ENCODE assay signal across 8 cellular contexts in genomic region chr6:26329763-26330511, GRCh38. TPM values are rescaled to one million over a fixed set of nuclear protein-coding genes. Genes with fewer than 3 reads are reported as not detected.
DNase-seq lines count a peak whose midpoint lies in the region; ATAC-seq and TF ChIP-seq lines count a peak whose summit lies in the region.

No MANE protein-coding gene starts in this region.

- no peak overlapping the region for H2AFZ ChIP-seq in Karpas-422 (ENCODE audit: low read length)

- H3K56ac ChIP-seq in mesendoderm (ENCODE audit: low read length), result no peak overlapping the region

- no peak for TF ChIP-seq CTCF in upper lobe of right lung (IDR thresholded peaks at IDR 0.05)

- H2BK120ac ChIP-seq in mesendoderm (ENCODE audit: low read depth, low read length), result no peak overlapping the region

- no peaks in the 10 kb centered on the region for H3K9me3 ChIP-seq in Karpas-422 (ENCODE audit: low read length)
- no peaks in the 10 kb centered on the region for H3K9me3 ChIP-seq in upper lobe of right lung

- H4K20me1 ChIP-seq in Karpas-422 (ENCODE audit: insufficient read depth, low read depth, low read length), result no peaks in the 10 kb centered on the region

- H2BK5ac ChIP-seq in mesendoderm (ENCODE audit: low read length), result no peak overlapping the region

- no peak overlapping the region for H3K18ac ChIP-seq in mesendoderm (ENCODE audit: low read length)

- H3K9me2 ChIP-seq in Karpas-422 (replicated peaks; ENCODE audit: insufficient read depth, low read length), result no peaks in the 10 kb centered on the region

- no peak overlapping the region for H4K5ac ChIP-seq in mesendoderm (ENCODE audit: low read length)

- H3K4ac ChIP-seq in mesendoderm (ENCODE audit: low read depth, low read length), result no peak overlapping the region

- H3K23ac ChIP-seq in mesendoderm (ENCODE audit: low read length), result no peak overlapping the region

- no peak overlapping the region for H4K8ac ChIP-seq in mesendoderm (ENCODE audit: low read depth, low read length)

- H3K27ac ChIP-seq in Karpas-422 (ENCODE audit: low read length) (no peak overlapping the region), mesendoderm (ENCODE audit: low read depth, low read length) (no peak overlapping the region), upper lobe of right lung (no peak overlapping the region)

- no CpG with 5 or more reads among the region's 16 CpGs for WGBS in mesendoderm (ENCODE audit: extremely low coverage, insufficient coverage, low lambda C conversion rate)

- H3K9ac ChIP-seq in Karpas-422 (ENCODE audit: low read length), result no peak overlapping the region
- no peak overlapping the region for H3K9ac ChIP-seq in mesendoderm (ENCODE audit: low read length)

- peak; percentile 42 for ATAC-seq in SK-N-SH treated with all-trans-retinoic acid at 6 μM for 48 hours
- no peak for ATAC-seq in HG03565 (IDR thresholded peaks at IDR 0.05; ENCODE audit: unreplicated experiment)
- ATAC-seq in GM18511 (IDR thresholded peaks at IDR 0.05; ENCODE audit: unreplicated experiment), result no peak
- ATAC-seq in upper lobe of right lung, result no peak

- no peaks in the 10 kb centered on the region for H3K36me3 ChIP-seq in Karpas-422 (ENCODE audit: insufficient read depth, low read length)
- no peaks in the 10 kb centered on the region for H3K36me3 ChIP-seq in mesendoderm (ENCODE audit: control insufficient read depth, insufficient read depth, low read length)
- no peaks in the 10 kb centered on the region for H3K36me3 ChIP-seq in upper lobe of right lung

- H3K27me3 ChIP-seq in Karpas-422 (ENCODE audit: low read length), result 0 out of 2 replicates have a peak, but pooled peaks cover 3% of the 10 kb centered on the region
- peaks cover 3% of the 10 kb centered on the region for H3K27me3 ChIP-seq in mesendoderm (ENCODE audit: insufficient read depth, low read length, poor library complexity)
- H3K27me3 ChIP-seq in upper lobe of right lung, result peaks cover 76% of the 10 kb centered on the region

- H3K4me1 ChIP-seq in Karpas-422 (ENCODE audit: low read length), result peaks cover 47% of the 10 kb centered on the region
- no peaks in the 10 kb centered on the region for H3K4me1 ChIP-seq in mesendoderm (ENCODE audit: control insufficient read depth, low read depth, low read length)
- peaks cover 3% of the 10 kb centered on the region for H3K4me1 ChIP-seq in upper lobe of right lung

- no peaks in the 10 kb centered on the region for H3K79me1 ChIP-seq in mesendoderm (ENCODE audit: low read length)

- no peaks in the 10 kb centered on the region for H3K79me2 ChIP-seq in Karpas-422 (ENCODE audit: low read length)
- H3K79me2 ChIP-seq in mesendoderm (ENCODE audit: control insufficient read depth, insufficient read depth, low read length), result no peaks in the 10 kb centered on the region

- H3K4me2 ChIP-seq in Karpas-422 (ENCODE audit: low read depth, low read length, poor library complexity, severe bottlenecking) (peak overlapping the region; percentile 97), mesendoderm (ENCODE audit: low read length) (no peak overlapping the region)

- H3K4me3 ChIP-seq in Karpas-422 (ENCODE audit: low read length), result no peak overlapping the region
- H3K4me3 ChIP-seq in mesendoderm (ENCODE audit: low read length), result no peak overlapping the region
- no peak overlapping the region for H3K4me3 ChIP-seq in upper lobe of right lung

- intact Hi-C loops in upper lobe of right lung (cut with DNase I), result loop anchor here (10.0 kb wide), 1 partner anchor 245 kb away; no protein-coding TSS in a partner anchor

- H2AK5ac ChIP-seq in mesendoderm (ENCODE audit: low read length), result no peak overlapping the region

- H2BK15ac ChIP-seq in mesendoderm (replicated peaks; ENCODE audit: low read depth), result no peak overlapping the region

- peak; percentile 65 for DNase-seq in DMS 273 treated with DMSO at 0.1 percent for 48 hours (lab: John Stamatoyannopoulos, UW)
- DNase-seq in Karpas-422, result no peak
- DNase-seq in amniotic epithelial cell (ENCODE audit: low read depth), result peak; percentile 33
- DNase-seq in mesendoderm, result peak; percentile 66
- DNase-seq in upper lobe of right lung, result no peak

TF ChIP-seq in SK-N-SH treated with all-trans-retinoic acid at 6 μM for 48 hours, 23 proteins besides CTCF, POLR2A, EP300 and RAD21:
- no peak for TF ChIP-seq CSDC2 (CRISPR knock-in tag; IDR thresholded peaks at IDR 0.05)
- TF ChIP-seq ZFP3 (CRISPR knock-in tag; IDR thresholded peaks at IDR 0.05), result no peak
- TF ChIP-seq ZNF8 (CRISPR knock-in tag; IDR thresholded peaks at IDR 0.05), result no peak
- TF ChIP-seq ESRRG (CRISPR knock-in tag; IDR thresholded peaks at IDR 0.05), result no peak

RNA-seq across cellular contexts. Expression of gene BTN3A2, which starts 35.1 kb away (rescaled TPM):
- 40.4 and 41.2 TPM in 2 replicates for total RNA-seq in Karpas-422 (2014; rRNA removed; shearing (Covaris generic); ENCODE audit: low replicate concordance)
- polyA plus RNA-seq in mesendoderm (2013, experiment 1 of 2), result 0.49 TPM
- polyA plus RNA-seq in mesendoderm (2013, experiment 2 of 2), result 0.52 TPM
- total RNA-seq in upper lobe of right lung, result 65.2 TPM

RNA-seq across cellular contexts. Expression of gene BTN2A2, which starts 53.0 kb away (rescaled TPM):
- total RNA-seq in Karpas-422 (2014; rRNA removed; shearing (Covaris generic); ENCODE audit: low replicate concordance), result 16.8 and 18.4 TPM in 2 replicates
- 7.0 TPM for polyA plus RNA-seq in mesendoderm (2013, experiment 1 of 2)
- 6.1 TPM for polyA plus RNA-seq in mesendoderm (2013, experiment 2 of 2)
- 25.6 TPM for total RNA-seq in upper lobe of right lung

Comparison
In these comparisons a context has a peak if more than half of its experiments do, and no peak if none do; other contexts are left out.
1. DNase-seq: peak in DMS 273 treated with DMSO at 0.1 percent for 48 hours (single experiment), amniotic epithelial cell (single experiment) and mesendoderm (single experiment); none in Karpas-422 (single experiment) and upper lobe of right lung (single experiment).